ENCODE assay signal across 2 cellular contexts in genomic region chr4:188214861-188215260, GRCh38.
TF ChIP-seq lines count a peak whose summit lies in the region.

No MANE protein-coding gene starts in this region.

TF ChIP-seq in HepG2, 621 proteins besides CTCF, POLR2A, EP300 and RAD21 (continued from another document and continues in another):
- TF ChIP-seq NR2F1 (CRISPR knock-in tag; IDR thresholded peaks at IDR 0.05), result peak; percentile 39 to 88; a peak in 3 of 4 replicates
- 0 out of 2 replicates have a peak, but pooled peaks have one; percentile 45 for TF ChIP-seq NFE2 (CRISPR knock-in tag; IDR thresholded peaks at IDR 0.05)
- peak; percentile 45; the same call in 1 of the 2 replicates for TF ChIP-seq MAFF (IDR thresholded peaks at IDR 0.05; ENCODE audit: low read depth, low read length)
- no peak for TF ChIP-seq ZBTB40 (IDR thresholded peaks at IDR 0.05)
- TF ChIP-seq ZBTB40 (CRISPR knock-in tag; IDR thresholded peaks at IDR 0.05), result no peak
- no peak for TF ChIP-seq NKX3-1 (CRISPR knock-in tag; IDR thresholded peaks at IDR 0.05)
- TF ChIP-seq AGO2 (optimal IDR thresholded peaks at IDR 0.05; ENCODE audit: low read depth, low read length), result no peak
- TF ChIP-seq NFIB (CRISPR knock-in tag; IDR thresholded peaks at IDR 0.05; ENCODE audit: borderline replicate concordance), result no peak
- peak; percentile 35; the same call in 1 of the 2 replicates for TF ChIP-seq YEATS2 (CRISPR knock-in tag; IDR thresholded peaks at IDR 0.05; ENCODE audit: borderline replicate concordance)
- TF ChIP-seq, protein P1, sequence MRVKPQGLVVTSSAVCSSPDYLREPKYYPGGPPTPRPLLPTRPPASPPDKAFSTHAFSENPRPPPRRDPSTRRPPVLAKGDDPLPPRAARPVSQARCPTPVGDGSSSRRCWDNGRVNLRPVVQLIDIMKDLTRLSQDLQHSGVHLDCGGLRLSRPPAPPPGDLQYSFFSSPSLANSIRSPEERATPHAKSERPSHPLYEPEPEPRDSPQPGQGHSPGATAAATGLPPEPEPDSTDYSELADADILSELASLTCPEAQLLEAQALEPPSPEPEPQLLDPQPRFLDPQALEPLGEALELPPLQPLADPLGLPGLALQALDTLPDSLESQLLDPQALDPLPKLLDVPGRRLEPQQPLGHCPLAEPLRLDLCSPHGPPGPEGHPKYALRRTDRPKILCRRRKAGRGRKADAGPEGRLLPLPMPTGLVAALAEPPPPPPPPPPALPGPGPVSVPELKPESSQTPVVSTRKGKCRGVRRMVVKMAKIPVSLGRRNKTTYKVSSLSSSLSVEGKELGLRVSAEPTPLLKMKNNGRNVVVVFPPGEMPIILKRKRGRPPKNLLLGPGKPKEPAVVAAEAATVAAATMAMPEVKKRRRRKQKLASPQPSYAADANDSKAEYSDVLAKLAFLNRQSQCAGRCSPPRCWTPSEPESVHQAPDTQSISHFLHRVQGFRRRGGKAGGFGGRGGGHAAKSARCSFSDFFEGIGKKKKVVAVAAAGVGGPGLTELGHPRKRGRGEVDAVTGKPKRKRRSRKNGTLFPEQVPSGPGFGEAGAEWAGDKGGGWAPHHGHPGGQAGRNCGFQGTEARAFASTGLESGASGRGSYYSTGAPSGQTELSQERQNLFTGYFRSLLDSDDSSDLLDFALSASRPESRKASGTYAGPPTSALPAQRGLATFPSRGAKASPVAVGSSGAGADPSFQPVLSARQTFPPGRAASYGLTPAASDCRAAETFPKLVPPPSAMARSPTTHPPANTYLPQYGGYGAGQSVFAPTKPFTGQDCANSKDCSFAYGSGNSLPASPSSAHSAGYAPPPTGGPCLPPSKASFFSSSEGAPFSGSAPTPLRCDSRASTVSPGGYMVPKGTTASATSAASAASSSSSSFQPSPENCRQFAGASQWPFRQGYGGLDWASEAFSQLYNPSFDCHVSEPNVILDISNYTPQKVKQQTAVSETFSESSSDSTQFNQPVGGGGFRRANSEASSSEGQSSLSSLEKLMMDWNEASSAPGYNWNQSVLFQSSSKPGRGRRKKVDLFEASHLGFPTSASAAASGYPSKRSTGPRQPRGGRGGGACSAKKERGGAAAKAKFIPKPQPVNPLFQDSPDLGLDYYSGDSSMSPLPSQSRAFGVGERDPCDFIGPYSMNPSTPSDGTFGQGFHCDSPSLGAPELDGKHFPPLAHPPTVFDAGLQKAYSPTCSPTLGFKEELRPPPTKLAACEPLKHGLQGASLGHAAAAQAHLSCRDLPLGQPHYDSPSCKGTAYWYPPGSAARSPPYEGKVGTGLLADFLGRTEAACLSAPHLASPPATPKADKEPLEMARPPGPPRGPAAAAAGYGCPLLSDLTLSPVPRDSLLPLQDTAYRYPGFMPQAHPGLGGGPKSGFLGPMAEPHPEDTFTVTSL (CRISPR knock-in tag; IDR thresholded peaks at IDR 0.05; ENCODE audit: borderline replicate concordance), result peak; percentile 50; the same call in 1 of the 2 replicates

TF ChIP-seq in K562, 482 proteins besides CTCF, POLR2A, EP300 and RAD21:
- TF ChIP-seq, protein P2, sequence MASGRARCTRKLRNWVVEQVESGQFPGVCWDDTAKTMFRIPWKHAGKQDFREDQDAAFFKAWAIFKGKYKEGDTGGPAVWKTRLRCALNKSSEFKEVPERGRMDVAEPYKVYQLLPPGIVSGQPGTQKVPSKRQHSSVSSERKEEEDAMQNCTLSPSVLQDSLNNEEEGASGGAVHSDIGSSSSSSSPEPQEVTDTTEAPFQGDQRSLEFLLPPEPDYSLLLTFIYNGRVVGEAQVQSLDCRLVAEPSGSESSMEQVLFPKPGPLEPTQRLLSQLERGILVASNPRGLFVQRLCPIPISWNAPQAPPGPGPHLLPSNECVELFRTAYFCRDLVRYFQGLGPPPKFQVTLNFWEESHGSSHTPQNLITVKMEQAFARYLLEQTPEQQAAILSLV (tag; IDR thresholded peaks at IDR 0.05), result no peak
- TF ChIP-seq XRCC3 (IDR thresholded peaks at IDR 0.05), result no peak
- TF ChIP-seq MAFG (tag; conservative IDR thresholded peaks at IDR 0.05), result peak; percentile 54
- TF ChIP-seq SRSF3 (IDR thresholded peaks at IDR 0.05; ENCODE audit: insufficient read depth, low read length), result no peak
- peak; percentile 32; the same call in 1 of the 2 replicates for TF ChIP-seq NFE2 (IDR thresholded peaks at IDR 0.05; ENCODE audit: low read depth)
- TF ChIP-seq PBX2 (CRISPR knock-in tag; IDR thresholded peaks at IDR 0.05; ENCODE audit: low read depth), result no peak
- no peak for TF ChIP-seq PBX2 (tag; conservative IDR thresholded peaks at IDR 0.05; ENCODE audit: low read depth)
- no peak for TF ChIP-seq ATF6 (CRISPR knock-in tag; IDR thresholded peaks at IDR 0.05)
- no peak for TF ChIP-seq ZNF212 (CRISPR knock-in tag; IDR thresholded peaks at IDR 0.05)
- no peak for TF ChIP-seq DIDO1 (tag; IDR thresholded peaks at IDR 0.05; ENCODE audit: low read depth)
- no peak for TF ChIP-seq ZNF584 (CRISPR knock-in tag; IDR thresholded peaks at IDR 0.05; ENCODE audit: low read depth)
- TF ChIP-seq MCM7 (IDR thresholded peaks at IDR 0.05), result no peak
- TF ChIP-seq RBFOX2 (IDR thresholded peaks at IDR 0.05; ENCODE audit: low read depth, low read length), result no peak
- no peak for TF ChIP-seq ZNF175 (CRISPR knock-in tag; IDR thresholded peaks at IDR 0.05; ENCODE audit: low read depth)
- TF ChIP-seq ILK (tag; IDR thresholded peaks at IDR 0.05; ENCODE audit: borderline replicate concordance, low read depth), result no peak
